29 cellular contexts compared by ENCODE assay signal in the genomic region with DNA sequence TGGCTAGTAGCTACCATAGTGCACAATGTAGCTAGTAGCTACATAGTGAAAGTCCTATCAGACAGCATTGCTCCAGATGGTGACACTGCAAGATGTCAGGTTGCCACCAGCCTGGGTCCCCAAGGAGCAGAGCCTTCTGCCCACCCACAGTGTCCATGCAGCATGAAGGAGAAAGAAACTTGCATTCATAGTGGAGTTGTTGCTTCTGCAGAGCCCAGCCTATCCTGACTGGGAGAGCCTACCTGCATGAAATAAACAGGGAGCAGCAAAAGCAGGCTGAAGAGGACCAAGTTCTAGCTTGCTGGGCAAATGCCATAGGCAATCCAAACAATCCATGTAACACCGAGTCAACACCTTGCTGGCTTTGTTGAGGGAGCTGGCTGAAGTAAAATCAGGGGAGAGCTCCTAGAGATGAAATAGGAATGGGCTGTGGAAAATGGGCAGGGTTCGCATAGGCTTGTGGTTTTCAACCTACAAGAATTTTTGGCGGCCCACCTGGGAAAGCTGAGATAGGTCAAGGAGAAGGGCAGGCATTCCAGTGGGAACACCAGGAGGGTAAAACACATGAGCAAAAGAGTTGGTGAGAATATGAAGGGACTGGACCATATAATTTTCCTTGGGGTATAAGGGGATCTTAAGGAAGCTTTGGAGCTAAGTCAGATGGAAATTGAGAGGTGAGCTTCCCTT.
"Had no signal": no experiment of that assay in that cellular context is flagged by ENCODE, and none has a peak within 500 bp of the region (broad histone marks: within the 10 kb centered on the region; RNA-seq: fewer than 3 reads in every experiment).

No MANE protein-coding gene starts in this region.

- ATAC-seq: activated CD4-positive, alpha-beta T cell treated with anti-CD3 and anti-CD28 coated beads for 36 hours; body of pancreas; stimulated activated memory B cell treated with anti-CD40 and anti-IgM and Interleukin-4, amounts not matched to agents 10 μg/mL and 1 μg/mL and 100 μg/mL, for 72 hours; stimulated activated naive CD8-positive, alpha-beta T cell treated with anti-CD3 and anti-CD28 coated beads, Interleukin-15, amount 100 ng/mL, for 72 hours had no signal

- H3K27ac Mint-ChIP-seq: activated CD4-positive, alpha-beta T cell treated with anti-CD3 and anti-CD28 coated beads for 36 hours; activated naive CD8-positive, alpha-beta T cell; immature natural killer cell; naive B cell; nephron progenitor cell; progenitor cell of endocrine pancreas; stimulated activated memory B cell treated with anti-CD40 and anti-IgM and Interleukin-4, amounts not matched to agents 10 μg/mL and 1 μg/mL and 100 μg/mL, for 72 hours; stimulated activated naive CD8-positive, alpha-beta T cell treated with anti-CD3 and anti-CD28 coated beads, Interleukin-15, amount 100 ng/mL, for 72 hours had no signal

- H3K36me3 Mint-ChIP-seq: activated naive CD8-positive, alpha-beta T cell; immature natural killer cell; mesothelial cell of epicardium; naive B cell; stimulated activated memory B cell treated with anti-CD40 and anti-IgM and Interleukin-4, amounts not matched to agents 10 μg/mL and 1 μg/mL and 100 μg/mL, for 72 hours had no signal

- H3K27me3 ChIP-seq: body of pancreas, dorsolateral prefrontal cortex, foreskin keratinocyte, heart left ventricle, neutrophil, sigmoid colon, tibial artery, upper lobe of right lung had no signal

- H3K27me3 Mint-ChIP-seq: progenitor cell of endocrine pancreas; stimulated activated memory B cell treated with anti-CD40 and anti-IgM and Interleukin-4, amounts not matched to agents 10 μg/mL and 1 μg/mL and 100 μg/mL, for 72 hours had no signal

- H3K36me3 ChIP-seq: heart left ventricle, neutrophil, sigmoid colon, tibial artery, upper lobe of right lung had no signal

- H3K4me1 Mint-ChIP-seq: activated CD4-positive, alpha-beta T cell treated with anti-CD3 and anti-CD28 coated beads for 36 hours; immature natural killer cell; naive B cell; stimulated activated memory B cell treated with anti-CD40 and anti-IgM and Interleukin-4, amounts not matched to agents 10 μg/mL and 1 μg/mL and 100 μg/mL, for 72 hours; stimulated activated naive CD8-positive, alpha-beta T cell treated with anti-CD3 and anti-CD28 coated beads, Interleukin-15, amount 100 ng/mL, for 72 hours had no signal

- H3K9me3 ChIP-seq: body of pancreas, neutrophil, sigmoid colon, tibial artery, upper lobe of right lung had no signal

- H3K4me3 Mint-ChIP-seq: activated CD4-positive, alpha-beta T cell treated with anti-CD3 and anti-CD28 coated beads for 36 hours; activated naive CD8-positive, alpha-beta T cell; immature natural killer cell; mesothelial cell of epicardium; naive B cell; nephron progenitor cell; stimulated activated memory B cell treated with anti-CD40 and anti-IgM and Interleukin-4, amounts not matched to agents 10 μg/mL and 1 μg/mL and 100 μg/mL, for 72 hours; stimulated activated naive CD8-positive, alpha-beta T cell treated with anti-CD3 and anti-CD28 coated beads, Interleukin-15, amount 100 ng/mL, for 72 hours had no signal

- H3K27ac ChIP-seq: body of pancreas, coronary artery, dorsolateral prefrontal cortex, foreskin keratinocyte, neutrophil, sigmoid colon, tibial artery, upper lobe of right lung had no signal

- H3K4me1 ChIP-seq: body of pancreas, foreskin keratinocyte, sigmoid colon, tibial artery, upper lobe of right lung had no signal

- DNase-seq: activated CD4-positive, alpha-beta T cell treated with anti-CD3 and anti-CD28 coated beads for 36 hours; activated CD4-positive, CD25-positive, alpha-beta regulatory T cell; activated CD8-positive, alpha-beta memory T cell treated with anti-CD3 and anti-CD28 coated beads for 24 hours; activated effector memory CD4-positive, alpha-beta T cell treated with Interleukin-2 at 50 U/mL for 16 hours; activated naive CD4-positive, alpha-beta T cell treated with Interleukin-2 at 50 U/mL for 16 hours; anterior cingulate cortex; body of pancreas; dorsolateral prefrontal cortex; effector memory CD4-positive, alpha-beta T cell; heart left ventricle; hypothalamus; immature natural killer cell; naive B cell; nephron progenitor cell; sigmoid colon; small intestine; stimulated activated CD4-positive, alpha-beta T cell treated with anti-CD3 and anti-CD28 coated beads, Interleukin-1b, Interleukin-23, amount 100 ng/mL, for 48 hours; stimulated activated CD4-positive, alpha-beta T cell treated with anti-CD3 and anti-CD28 coated beads, Interleukin-4, amount 100 ng/mL, for 4 hours; stimulated activated CD8-positive, alpha-beta memory T cell treated with anti-CD3 and anti-CD28 coated beads, Interleukin-4, amount 100 ng/mL, for 48 hours; stimulated activated naive CD8-positive, alpha-beta T cell treated with anti-CD3 and anti-CD28 coated beads, Interleukin-15, amount 100 ng/mL, for 72 hours; tibial artery; upper lobe of right lung had no signal

- H3K4me3 ChIP-seq: body of pancreas, coronary artery, dorsolateral prefrontal cortex, heart left ventricle, sigmoid colon, tibial artery, upper lobe of right lung had no signal
